Comparison of ENCODE assay signal across 23 cellular contexts in the genomic region with DNA sequence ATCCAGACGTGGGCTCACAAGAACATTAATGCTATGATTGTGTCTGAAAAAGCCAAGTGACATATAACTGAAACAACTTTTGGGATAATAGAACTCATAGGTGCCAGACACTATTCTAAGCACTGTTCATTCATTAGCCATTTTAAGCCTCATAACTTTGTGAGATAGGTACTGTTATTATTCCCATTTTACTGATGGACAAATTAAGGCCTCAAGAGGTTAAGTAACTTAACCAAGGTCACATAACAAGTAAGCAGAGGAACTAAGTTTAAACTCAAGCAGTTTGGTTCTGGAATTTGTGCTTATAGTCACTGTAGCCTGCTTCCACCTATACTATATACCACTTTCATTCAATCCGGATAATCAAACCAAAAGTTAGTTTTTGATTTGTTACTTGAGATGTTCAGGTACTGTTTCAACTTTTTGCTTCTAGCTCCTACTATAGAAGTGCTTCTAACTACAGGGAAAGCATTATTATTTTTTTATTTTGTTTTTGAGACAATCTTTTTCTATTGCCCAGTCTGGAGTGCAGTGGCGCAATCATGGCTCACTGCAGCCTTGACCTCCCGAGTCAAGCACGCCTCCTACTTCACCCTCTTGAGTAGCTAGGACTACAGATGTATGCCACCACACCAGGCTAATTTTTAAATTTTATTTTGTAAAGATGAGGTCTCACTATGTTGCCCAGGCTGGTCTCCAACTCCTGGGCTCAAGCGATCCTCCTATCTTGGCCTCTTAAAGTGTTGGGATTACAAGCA.
"Had no signal": no experiment of that assay in that cellular context is flagged by ENCODE, and none has a peak within 500 bp of the region (broad histone marks: within the 10 kb centered on the region; RNA-seq: fewer than 3 reads in every experiment).

No MANE protein-coding gene starts in this region.

- H3K27ac ChIP-seq: dorsolateral prefrontal cortex, esophagus muscularis mucosa, neutrophil, prostate gland, right atrium auricular region, sigmoid colon, thoracic aorta, tibial nerve, upper lobe of left lung, uterus had no signal

- DNase-seq: cerebellar nuclear complex; dorsolateral prefrontal cortex; effector CD4-positive, alpha-beta T cell; foreskin melanocyte; mesenchymal stem cell; mucosa of descending colon; naive B cell; sigmoid colon; stimulated activated CD4-positive, alpha-beta T cell treated with anti-CD3 and anti-CD28 coated beads, Interleukin-2, amount 100 ng/mL, for 24 hours; stimulated activated CD4-positive, alpha-beta T cell treated with anti-CD3 and anti-CD28 coated beads, Interleukin-4, amount 100 ng/mL, for 24 hours; stimulated activated naive B cell treated with anti-CD40 and anti-IgM and Interleukin-4, amounts not matched to agents 10 μg/mL and 1 μg/mL and 100 μg/mL, for 72 hours; uterus had no signal

- H3K9me3 Mint-ChIP-seq: mesothelial cell of epicardium; naive B cell; natural killer cell treated with Interleukin-12 subunit alpha and Interleukin-12 subunit beta and Interleukin-15 and Interleukin-18, amount 100 ng/mL, for 72 hours; neural crest cell; stimulated activated naive B cell treated with anti-CD40 and anti-IgM and Interleukin-4, amounts not matched to agents 10 μg/mL and 1 μg/mL and 100 μg/mL, for 72 hours; stimulated activated naive CD8-positive, alpha-beta T cell treated with anti-CD3 and anti-CD28 coated beads, Interleukin-15, Interleukin-2, amounts not matched to agents 100 ng/mL and 50 ng/mL, for 24 hours had no signal

- H3K36me3 ChIP-seq: neutrophil, prostate gland, right atrium auricular region, sigmoid colon, upper lobe of left lung, uterus had no signal

- H3K27me3 Mint-ChIP-seq: naive B cell; natural killer cell treated with Interleukin-12 subunit alpha and Interleukin-12 subunit beta and Interleukin-15 and Interleukin-18, amount 100 ng/mL, for 72 hours; stimulated activated naive B cell treated with anti-CD40 and anti-IgM and Interleukin-4, amounts not matched to agents 10 μg/mL and 1 μg/mL and 100 μg/mL, for 72 hours; stimulated activated naive CD8-positive, alpha-beta T cell treated with anti-CD3 and anti-CD28 coated beads, Interleukin-15, Interleukin-2, amounts not matched to agents 100 ng/mL and 50 ng/mL, for 24 hours had no signal

- H3K9me3 ChIP-seq: esophagus muscularis mucosa, mucosa of descending colon, neutrophil, prostate gland, right atrium auricular region, sigmoid colon, thoracic aorta, tibial nerve, upper lobe of left lung, uterus had no signal

- H3K4me3 ChIP-seq: dorsolateral prefrontal cortex, esophagus muscularis mucosa, mucosa of descending colon, prostate gland, right atrium auricular region, sigmoid colon, thoracic aorta, tibial nerve, upper lobe of left lung, uterus had no signal

- H3K27ac Mint-ChIP-seq: mesothelial cell of epicardium; naive B cell; natural killer cell treated with Interleukin-12 subunit alpha and Interleukin-12 subunit beta and Interleukin-15 and Interleukin-18, amount 100 ng/mL, for 72 hours; stimulated activated naive B cell treated with anti-CD40 and anti-IgM and Interleukin-4, amounts not matched to agents 10 μg/mL and 1 μg/mL and 100 μg/mL, for 72 hours; stimulated activated naive CD8-positive, alpha-beta T cell treated with anti-CD3 and anti-CD28 coated beads, Interleukin-15, Interleukin-2, amounts not matched to agents 100 ng/mL and 50 ng/mL, for 24 hours had no signal

- H3K27me3 ChIP-seq: dorsolateral prefrontal cortex, esophagus muscularis mucosa, neutrophil, right atrium auricular region, sigmoid colon, tibial nerve, upper lobe of left lung, uterus had no signal

- H3K4me1 Mint-ChIP-seq: mesothelial cell of epicardium; naive B cell; neural crest cell; stimulated activated naive B cell treated with anti-CD40 and anti-IgM and Interleukin-4, amounts not matched to agents 10 μg/mL and 1 μg/mL and 100 μg/mL, for 72 hours had no signal

- ATAC-seq: mucosa of descending colon; natural killer cell treated with Interleukin-12 subunit alpha and Interleukin-12 subunit beta and Interleukin-15 and Interleukin-18, amount 100 ng/mL, for 72 hours; stimulated activated naive B cell treated with anti-CD40 and anti-IgM and Interleukin-4, amounts not matched to agents 10 μg/mL and 1 μg/mL and 100 μg/mL, for 72 hours had no signal

- H3K4me1 ChIP-seq: esophagus muscularis mucosa, prostate gland, right atrium auricular region, sigmoid colon, tibial nerve, upper lobe of left lung, uterus had no signal

- H3K4me3 Mint-ChIP-seq: mesothelial cell of epicardium; naive B cell; natural killer cell treated with Interleukin-12 subunit alpha and Interleukin-12 subunit beta and Interleukin-15 and Interleukin-18, amount 100 ng/mL, for 72 hours; neural crest cell; stimulated activated naive B cell treated with anti-CD40 and anti-IgM and Interleukin-4, amounts not matched to agents 10 μg/mL and 1 μg/mL and 100 μg/mL, for 72 hours; stimulated activated naive CD8-positive, alpha-beta T cell treated with anti-CD3 and anti-CD28 coated beads, Interleukin-15, Interleukin-2, amounts not matched to agents 100 ng/mL and 50 ng/mL, for 24 hours had no signal
